ENCODE assay signal across 12 cellular contexts in genomic region chr4:119517361-119518229, GRCh38.
A peak's percentile ranks its signal among the peaks of the same experiment; 100 is the strongest.
DNase-seq lines count a peak whose midpoint lies in the region; ATAC-seq, FAIRE-seq and TF ChIP-seq lines count a peak whose summit lies in the region.
"Had no signal": no experiment of that assay in that cellular context is flagged by ENCODE, and none has a peak within 500 bp of the region (broad histone marks: within the 10 kb centered on the region; RNA-seq: fewer than 3 reads in every experiment).

No MANE protein-coding gene starts in this region.

- H3K27ac Mint-ChIP-seq in type B pancreatic cell = peak overlapping the region; percentile 39
- H3K27ac Mint-ChIP-seq: activated CD8-positive, alpha-beta T cell treated with anti-CD3 and anti-CD28 coated beads, Interleukin-2, amount 10 ng/mL, durations not matched to agents 7 days and 5 days; activated naive CD8-positive, alpha-beta T cell had no signal

- peaks cover 23% of the 10 kb centered on the region for H3K36me3 Mint-ChIP-seq in type B pancreatic cell

- no peak overlapping the region for H3K27ac ChIP-seq in endothelial cell of umbilical vein (ENCODE audit: insufficient read depth, low read depth, low read length)
- no peak overlapping the region for H3K27ac ChIP-seq in liver (ENCODE audit: low read depth in 1 of 2, low read length in 2 of 2)
- no peak overlapping the region for H3K27ac ChIP-seq in ovary

- no peaks in the 10 kb centered on the region for H3K36me3 ChIP-seq in endothelial cell of umbilical vein (ENCODE audit: control insufficient read depth in 2 of 2, extremely low read depth in 1 of 2, insufficient read depth in 2 of 2, low read length in 2 of 2)
- H3K36me3 ChIP-seq in liver (ENCODE audit: control insufficient read depth in 4 of 4, insufficient read depth in 3 of 4, low read depth in 1 of 4, low read length in 3 of 4) = peaks cover 0 to 27% (median 13%) of the 10 kb centered on the region in 4 donors
- no peaks in the 10 kb centered on the region for H3K36me3 ChIP-seq in ovary

- no peaks in the 10 kb centered on the region for H3K9me3 Mint-ChIP-seq in type B pancreatic cell

- no peak overlapping the region for H3K4me2 ChIP-seq in endothelial cell of umbilical vein (ENCODE audit: insufficient read depth, low read length)

- TF ChIP-seq RAD21 in liver (IDR thresholded peaks at IDR 0.05) = no peak

- peak; percentile 61 for DNase-seq in HS-5 (ENCODE audit: low read depth)
- DNase-seq in endothelial cell of umbilical vein (ENCODE audit: low read depth, low spot score) = peak; percentile 65
- DNase-seq in type B pancreatic cell (ENCODE audit: extremely low spot score, unreplicated experiment) = no peak
- DNase-seq in ovary = no peak
- DNase-seq in left colon = no peak
- DNase-seq in NCI-H524 treated with DMSO at 0.1 percent for 48 hours (lab: John Stamatoyannopoulos, UW) = no peak
- DNase-seq: activated CD8-positive, alpha-beta T cell treated with anti-CD3 and anti-CD28 coated beads, Interleukin-2, amount 10 ng/mL, durations not matched to agents 7 days and 5 days; NCI-H1092 treated with DMSO at 0.1 percent for 48 hours; posterior cingulate gyrus; upper lobe of right lung had no signal

- TF ChIP-seq POLR2A in endothelial cell of umbilical vein (IDR thresholded peaks at IDR 0.05; ENCODE audit: low read depth, low read length) (no peak), ovary (IDR thresholded peaks at IDR 0.05) (no peak)

- POLR2A ChIA-PET in endothelial cell of umbilical vein (lab: Charles Lee) = no interaction called here

- peaks cover 10% of the 10 kb centered on the region for H3K4me1 Mint-ChIP-seq in type B pancreatic cell (ENCODE audit: unreplicated experiment)

- no peak for TF ChIP-seq EP300 in ovary (IDR thresholded peaks at IDR 0.05)

- no peak overlapping the region for H3K4me3 ChIP-seq in endothelial cell of umbilical vein (replicated peaks in 1 of 3; ENCODE audit: insufficient read depth in 1 of 3, low read depth in 1 of 3, low read length in 3 of 3)
- H3K4me3 ChIP-seq in liver (ENCODE audit: low read depth in 1 of 3, low read length in 3 of 3) = no peak overlapping the region
- H3K4me3 ChIP-seq in ovary = no peak overlapping the region
- H3K4me3 ChIP-seq: upper lobe of right lung had no signal

- FAIRE-seq in endothelial cell of umbilical vein (lab: Jason Lieb, UNC) = peak; percentile 72

- H3K4me3 Mint-ChIP-seq in type B pancreatic cell = no peak overlapping the region
- H3K4me3 Mint-ChIP-seq: activated CD8-positive, alpha-beta T cell treated with anti-CD3 and anti-CD28 coated beads, Interleukin-2, amount 10 ng/mL, durations not matched to agents 7 days and 5 days; activated naive CD8-positive, alpha-beta T cell had no signal

- dilution Hi-C loops in endothelial cell of umbilical vein (cut with MboI; ENCODE audit: extremely low pct_ligation_motif_present, low sequenced_read_pairs) = no loop called here

- intact Hi-C loops in endothelial cell of umbilical vein (cut with micrococcal nuclease) (no loop called here), ovary (cut with DNase I) (no loop called here), left colon (cut with DNase I, micrococcal nuclease) (no loop called here)

- CTCF ChIA-PET in endothelial cell of umbilical vein (lab: Charles Lee) = interaction anchor here (2.4 kb wide), 1 partner anchor 41 kb away, joined by 5 read pairs; no protein-coding TSS in a partner anchor

- whole genome bisulfite sequencing in liver = 86% methylated on average over 2 of the region's 2 CpGs
- 44 to 50% (median 49%) methylated on average over 2 of the region's 2 CpGs for WGBS in ovary, 3 donors

- H3K79me2 ChIP-seq in endothelial cell of umbilical vein (ENCODE audit: control insufficient read depth, insufficient read depth, low read length) = no peaks in the 10 kb centered on the region

- BruUV-seq in endothelial cell of umbilical vein (replicated peaks; lab: Mats Ljungman, UMichigan) = no TSS peak

- H4K20me1 ChIP-seq in endothelial cell of umbilical vein (replicated peaks; ENCODE audit: control insufficient read depth, extremely low read depth, insufficient read depth, low read length) = no peaks in the 10 kb centered on the region

- no peaks in the 10 kb centered on the region for H3K27me3 Mint-ChIP-seq in type B pancreatic cell
- H3K27me3 Mint-ChIP-seq: activated naive CD8-positive, alpha-beta T cell had no signal

- no peak for TF ChIP-seq CTCF in endothelial cell of umbilical vein (IDR thresholded peaks at IDR 0.05; ENCODE audit: extremely low read depth in 1 of 2, insufficient read depth in 1 of 2, low read depth in 1 of 2, low read length in 2 of 2)
- TF ChIP-seq CTCF in liver (IDR thresholded peaks at IDR 0.05; ENCODE audit: low read depth, low read length, missing input control) = no peak
- TF ChIP-seq CTCF in type B pancreatic cell (conservative IDR thresholded peaks at IDR 0.05) = no peak
- TF ChIP-seq CTCF in ovary (IDR thresholded peaks at IDR 0.05) = no peak

- ATAC-seq in left colon = no peak
- ATAC-seq: activated CD8-positive, alpha-beta T cell treated with anti-CD3 and anti-CD28 coated beads, Interleukin-2, amount 10 ng/mL, durations not matched to agents 7 days and 5 days; upper lobe of right lung had no signal

- H3K4me1 ChIP-seq in endothelial cell of umbilical vein (ENCODE audit: control insufficient read depth, extremely low read depth, insufficient read depth, low read length) (peaks cover 5% of the 10 kb centered on the region), liver (ENCODE audit: control insufficient read depth in 4 of 4, insufficient read depth in 4 of 4, low read length in 3 of 4) (peaks cover 0 to 5% (median 0%) of the 10 kb centered on the region in 4 donors), ovary (ENCODE audit: insufficient read depth) (no peaks in the 10 kb centered on the region)

- H3K27me3 ChIP-seq in endothelial cell of umbilical vein (ENCODE audit: control insufficient read depth in 2 of 2, insufficient read depth in 2 of 2, low read length in 2 of 2) (no peaks in the 10 kb centered on the region), liver (ENCODE audit: control insufficient read depth in 4 of 4, insufficient read depth in 4 of 4, low read length in 3 of 4) (no peaks in the 10 kb centered on the region), ovary (no peaks in the 10 kb centered on the region)
- H3K27me3 ChIP-seq: upper lobe of right lung had no signal

- H3K9me3 ChIP-seq in endothelial cell of umbilical vein (replicated peaks; ENCODE audit: control insufficient read depth, insufficient read depth, low read length) (no peaks in the 10 kb centered on the region), liver (ENCODE audit: control insufficient read depth in 4 of 4, low read length in 3 of 4) (no peaks in the 10 kb centered on the region), ovary (no peaks in the 10 kb centered on the region)
- H3K9me3 ChIP-seq: upper lobe of right lung had no signal

- no peak overlapping the region for H3K9ac ChIP-seq in endothelial cell of umbilical vein (replicated peaks; ENCODE audit: extremely low read depth, insufficient read depth, low read length)
- H3K9ac ChIP-seq in liver (ENCODE audit: low read depth in 1 of 2, low read length in 2 of 2) = no peak overlapping the region

- no peak overlapping the region for H2AFZ ChIP-seq in endothelial cell of umbilical vein (ENCODE audit: low read depth, low read length)

- H3K9me1 ChIP-seq in endothelial cell of umbilical vein (replicated peaks; ENCODE audit: control insufficient read depth, extremely low read depth, insufficient read depth, low read length) = no peaks in the 10 kb centered on the region

TF ChIP-seq in endothelial cell of umbilical vein, 7 proteins besides CTCF, POLR2A, EP300 and RAD21:
- no peak for TF ChIP-seq JUN (IDR thresholded peaks at IDR 0.05; ENCODE audit: borderline replicate concordance, insufficient read depth, insufficient read length, low read depth)
- peak; percentile 56 for TF ChIP-seq GATA2 (IDR thresholded peaks at IDR 0.05; ENCODE audit: insufficient read depth, insufficient read length, low read depth, low read length)

TF ChIP-seq in liver, 16 proteins besides CTCF, POLR2A, EP300 and RAD21:
- TF ChIP-seq, protein P1, sequence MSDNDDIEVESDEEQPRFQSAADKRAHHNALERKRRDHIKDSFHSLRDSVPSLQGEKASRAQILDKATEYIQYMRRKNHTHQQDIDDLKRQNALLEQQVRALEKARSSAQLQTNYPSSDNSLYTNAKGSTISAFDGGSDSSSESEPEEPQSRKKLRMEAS (IDR thresholded peaks at IDR 0.05) = peak; percentile 33
- TF ChIP-seq ZBTB33 (IDR thresholded peaks at IDR 0.05) (no peak), HNF4A (conservative IDR thresholded peaks at IDR 0.05) (peak; percentile 37 to 49), SP1 (IDR thresholded peaks at IDR 0.05) (peak; percentile 37), YY1 (IDR thresholded peaks at IDR 0.05) (no peak), RXRA (IDR thresholded peaks at IDR 0.05) (peak; percentile 66 to 69), NR2F2 (IDR thresholded peaks at IDR 0.05) (peak; percentile 48)

Comparison
In these comparisons a context has a peak if more than half of its experiments do, and no peak if none do; other contexts are left out.
1. DNase-seq: peak in HS-5 (single experiment) and endothelial cell of umbilical vein (single experiment); none in type B pancreatic cell (single experiment), ovary (0 of 5), left colon (0 of 2) and NCI-H524 treated with DMSO at 0.1 percent for 48 hours (single experiment).